In genomic region chr10:122172311-122173008, GRCh38 we compare ENCODE assay signal across 22 cellular contexts.
DNase-seq lines count a peak whose midpoint lies in the region; ATAC-seq and TF ChIP-seq lines count a peak whose summit lies in the region.
"Had no signal": no experiment of that assay in that cellular context is flagged by ENCODE, and none has a peak within 500 bp of the region (broad histone marks: within the 10 kb centered on the region; RNA-seq: fewer than 3 reads in every experiment).

No MANE protein-coding gene starts in this region.

- H3K27me3 ChIP-seq in left ventricle myocardium inferior (ENCODE audit: low read depth) = no peaks in the 10 kb centered on the region
- H3K27me3 ChIP-seq in osteoblast (ENCODE audit: insufficient read depth, low read length) = no peaks in the 10 kb centered on the region
- H3K27me3 ChIP-seq in Karpas-422 (ENCODE audit: low read length) = no peaks in the 10 kb centered on the region
- H3K27me3 ChIP-seq: ascending aorta, esophagus squamous epithelium, tibial artery had no signal

- H4K20me1 ChIP-seq in osteoblast (ENCODE audit: insufficient read depth, low read length) = peaks cover 5% of the 10 kb centered on the region
- no peaks in the 10 kb centered on the region for H4K20me1 ChIP-seq in Karpas-422 (ENCODE audit: insufficient read depth, low read depth, low read length)

- no peak overlapping the region for H3K4me3 Mint-ChIP-seq in MCF 10A (ENCODE audit: unreplicated experiment)

- peaks cover 6% of the 10 kb centered on the region for H3K4me1 Mint-ChIP-seq in MCF 10A (ENCODE audit: insufficient read depth, unreplicated experiment)

- H3K36me3 ChIP-seq in left ventricle myocardium inferior = no peaks in the 10 kb centered on the region
- no peaks in the 10 kb centered on the region for H3K36me3 ChIP-seq in osteoblast (ENCODE audit: insufficient read depth, low read length)
- no peaks in the 10 kb centered on the region for H3K36me3 ChIP-seq in Karpas-422 (ENCODE audit: insufficient read depth, low read length)

- H2AFZ ChIP-seq in osteoblast (ENCODE audit: low read length) (no peak overlapping the region), Karpas-422 (ENCODE audit: low read length) (no peak overlapping the region)

- H3K9ac ChIP-seq in Karpas-422 (ENCODE audit: low read length) = no peak overlapping the region

- no peaks in the 10 kb centered on the region for H3K27me3 Mint-ChIP-seq in MCF 10A (ENCODE audit: insufficient read depth, unreplicated experiment)

- CTCF ChIA-PET in MCF 10A (lab: Yijun Ruan, JAX) = interaction anchor here (0.7 to 1.2 kb wide), 3 partner anchors 8 to 121 kb away, joined by 3 to 5 read pairs (median 4); no protein-coding TSS in a partner anchor

- BruUV-seq in MCF 10A (replicated peaks; lab: Mats Ljungman, UMichigan) = no TSS peak

- peaks cover 67% of the 10 kb centered on the region for H3K36me3 Mint-ChIP-seq in MCF 10A (ENCODE audit: insufficient read depth, unreplicated experiment)

- intact Hi-C loops in Right ventricle myocardium inferior (cut with DNase I) (no loop called here), cardiac septum (cut with DNase I) (loop anchor here (2.0 kb wide), 1 partner anchor 30 kb away; no protein-coding TSS in a partner anchor), left ventricle myocardium inferior (cut with micrococcal nuclease) (no loop called here), MCF 10A (cut with micrococcal nuclease) (no loop called here)

- H3K27ac ChIP-seq in left ventricle myocardium inferior (replicated peaks) (peak overlapping the region; percentile 78), osteoblast (ENCODE audit: low read depth, low read length) (no peak overlapping the region), Karpas-422 (ENCODE audit: low read length) (no peak overlapping the region)
- H3K27ac ChIP-seq: ascending aorta, C4-2B, HL-60, tibial artery had no signal

- H3K9me2 ChIP-seq in Karpas-422 (replicated peaks; ENCODE audit: insufficient read depth, low read length) = no peaks in the 10 kb centered on the region

- H3K4me2 ChIP-seq in osteoblast (ENCODE audit: insufficient read depth, low read length) = no peak overlapping the region
- H3K4me2 ChIP-seq in Karpas-422 (ENCODE audit: low read depth, low read length, poor library complexity, severe bottlenecking) = no peak overlapping the region

- H3K27ac Mint-ChIP-seq in MCF 10A (ENCODE audit: low read depth, unreplicated experiment) = no peak overlapping the region

- POLR2A ChIA-PET in MCF 10A (lab: Yijun Ruan, JAX) = no interaction called here

- H3K79me2 ChIP-seq in osteoblast (ENCODE audit: insufficient read depth, low read length) (no peaks in the 10 kb centered on the region), Karpas-422 (ENCODE audit: low read length) (no peaks in the 10 kb centered on the region)

- H3K4me3 ChIP-seq in left ventricle myocardium inferior (no peak overlapping the region), osteoblast (ENCODE audit: insufficient read depth, low read length) (no peak overlapping the region), Karpas-422 (ENCODE audit: low read length) (no peak overlapping the region)
- H3K4me3 ChIP-seq: ascending aorta, esophagus squamous epithelium, tibial artery had no signal

- ATAC-seq in Right ventricle myocardium inferior = peak; percentile 12
- ATAC-seq: PC-3 had no signal

- H3K4me1 ChIP-seq in left ventricle myocardium inferior (peaks cover 52% of the 10 kb centered on the region), osteoblast (ENCODE audit: insufficient read depth, low read length) (peaks cover 9% of the 10 kb centered on the region), Karpas-422 (ENCODE audit: low read length) (no peaks in the 10 kb centered on the region)

- DNase-seq in Right ventricle myocardium inferior (ENCODE audit: missing footprints) (no peak), cardiac septum (ENCODE audit: low spot score) (no peak), left ventricle myocardium inferior (no peak), osteoblast (ENCODE audit: insufficient read length, low spot score, missing footprints) (peak; percentile 42), pons (ENCODE audit: low spot score) (no peak), Karpas-422 (no peak), NCI-H128 (lab: John Stamatoyannopoulos, UW; ENCODE audit: unreplicated experiment) (no peak), MCF 10A (ENCODE audit: unreplicated experiment) (no peak)
- DNase-seq: activated CD4-positive, alpha-beta T cell treated with anti-CD3 and anti-CD28 coated beads for 4 hours; activated CD8-positive, alpha-beta memory T cell treated with anti-CD3 and anti-CD28 coated beads, Interleukin-2, amount 50 U/mL, for 48 hours; activated naive CD4-positive, alpha-beta T cell treated with Interleukin-2 at 50 U/mL for 16 hours; esophagus squamous epithelium; GOT3; NCI-H1048; NCI-H2081 treated with DMSO at 0.1 percent for 48 hours; NCI-H526 treated with DMSO at 0.1 percent for 48 hours; PC-3; T-helper 9 cell; tibial artery had no signal

- TF ChIP-seq CTCF in left ventricle myocardium inferior (IDR thresholded peaks at IDR 0.05; ENCODE audit: borderline replicate concordance) (peak; percentile 17), osteoblast (IDR thresholded peaks at IDR 0.05; ENCODE audit: extremely low read depth, low read depth, low read length) (no peak), MCF 10A (IDR thresholded peaks at IDR 0.05; ENCODE audit: unreplicated experiment) (no peak)

- H3K9me3 ChIP-seq in left ventricle myocardium inferior (replicated peaks) (no peaks in the 10 kb centered on the region), osteoblast (ENCODE audit: low read depth, low read length) (no peaks in the 10 kb centered on the region), Karpas-422 (ENCODE audit: low read length) (no peaks in the 10 kb centered on the region)
- H3K9me3 ChIP-seq: ascending aorta, esophagus squamous epithelium, tibial artery had no signal

- H3K9me3 Mint-ChIP-seq in MCF 10A (ENCODE audit: unreplicated experiment) = no peaks in the 10 kb centered on the region
